ENCODE assay signal across 1 cellular context in genomic region chr1:180247061-180247460, GRCh38.
TF ChIP-seq lines count a peak whose summit lies in the region.

No MANE protein-coding gene starts in this region.

TF ChIP-seq in K562, 482 proteins besides CTCF, POLR2A, EP300 and RAD21 (continued from another document):
- TF ChIP-seq MXI1 (IDR thresholded peaks at IDR 0.05; ENCODE audit: low read depth, low read length) (no peak), HNRNPH1 (optimal IDR thresholded peaks at IDR 0.05; ENCODE audit: low read depth, low read length) (no peak), RBM34 (IDR thresholded peaks at IDR 0.05; ENCODE audit: borderline replicate concordance, insufficient read depth, low read length) (no peak), DMBX1 (CRISPR knock-in tag; IDR thresholded peaks at IDR 0.05; ENCODE audit: borderline replicate concordance) (no peak), MEIS2 (IDR thresholded peaks at IDR 0.05; ENCODE audit: partially characterized antibody) (peak; percentile 22)
